In the genomic region with DNA sequence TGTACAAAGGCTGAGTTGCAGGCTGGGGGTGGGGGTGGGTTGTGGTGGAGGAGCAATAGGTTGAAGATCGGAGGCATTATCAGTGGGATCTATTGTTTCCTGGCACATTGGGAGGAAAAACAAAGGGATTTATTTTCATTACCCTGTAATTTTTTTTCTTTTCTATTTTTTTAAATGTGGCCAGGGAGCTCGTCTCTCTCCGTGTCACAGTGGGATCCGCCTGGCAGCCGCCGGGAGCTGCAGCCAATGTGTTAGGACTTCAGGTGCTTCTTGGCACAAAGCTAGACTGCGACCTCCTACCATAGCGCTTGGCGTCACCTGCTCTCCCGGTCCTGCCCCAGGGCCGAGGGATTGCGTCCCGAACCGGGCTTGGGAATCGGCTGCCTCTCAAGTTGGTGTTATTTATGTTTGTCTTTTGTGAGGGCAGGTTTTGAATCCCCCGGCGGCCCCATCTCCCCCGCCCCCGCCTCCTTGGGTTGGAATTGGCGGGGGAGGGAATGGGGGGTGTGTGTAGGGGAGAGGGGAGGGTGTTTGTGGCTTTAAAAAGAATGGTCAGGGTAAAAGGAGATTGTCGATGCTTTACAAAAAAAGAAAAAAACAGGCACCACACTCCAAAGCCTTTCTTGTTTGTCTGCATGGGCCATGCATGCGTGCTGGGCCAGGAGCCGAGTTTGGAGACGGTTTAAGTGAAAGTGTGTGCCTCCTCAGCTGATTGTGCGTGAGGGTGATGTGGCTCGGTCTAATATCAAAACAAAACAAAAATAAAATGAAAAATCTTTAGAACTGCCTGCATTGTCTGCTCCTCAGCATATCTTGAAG, we compare ENCODE assay signal across 9 cellular contexts. TPM values are rescaled to one million over a fixed set of nuclear protein-coding genes. Genes with fewer than 3 reads are reported as not detected.
DNase-seq lines count a peak whose midpoint lies in the region; FAIRE-seq and TF ChIP-seq lines count a peak whose summit lies in the region.
"Had no signal": no experiment of that assay in that cellular context is flagged by ENCODE, and none has a peak within 500 bp of the region (broad histone marks: within the 10 kb centered on the region; RNA-seq: fewer than 3 reads in every experiment).

No MANE protein-coding gene starts in this region.

- no peaks in the 10 kb centered on the region for H3K4me1 Mint-ChIP-seq in T-helper 2 cell treated with Interferon-gamma antibody and Interleukin-4, amounts not matched to agents 5 μg/mL and 100 μg/mL, for 36 hours (ENCODE audit: low read depth)

- FAIRE-seq in GM12892 (lab: Jason Lieb, UNC) = no peak

- no peaks in the 10 kb centered on the region for H3K36me3 ChIP-seq in suprapubic skin

- H3K27me3 ChIP-seq in dorsolateral prefrontal cortex (no peaks in the 10 kb centered on the region), suprapubic skin (peaks cover 33% of the 10 kb centered on the region)

- 1% methylated on average over 26 of the region's 26 CpGs for WGBS in lower leg skin, 2 donors
- WGBS in suprapubic skin = 2% methylated on average over 25 of the region's 26 CpGs

- H3K9me3 Mint-ChIP-seq in T-helper 2 cell treated with Interferon-gamma antibody and Interleukin-4, amounts not matched to agents 5 μg/mL and 100 μg/mL, for 36 hours = no peaks in the 10 kb centered on the region

- peak overlapping the region; percentile 7 for H3K4me3 Mint-ChIP-seq in T-helper 2 cell treated with Interferon-gamma antibody and Interleukin-4, amounts not matched to agents 5 μg/mL and 100 μg/mL, for 36 hours

- no peaks in the 10 kb centered on the region for H3K9me3 ChIP-seq in suprapubic skin

- no peak for DNase-seq in T-helper 2 cell treated with Interferon-gamma antibody and Interleukin-4, amounts not matched to agents 5 μg/mL and 100 μg/mL, for 36 hours (ENCODE audit: low spot score)
- no peak for DNase-seq in T-helper 2 cell
- DNase-seq in NCI-H345 treated with DMSO at 0.1 percent for 48 hours (lab: John Stamatoyannopoulos, UW; ENCODE audit: unreplicated experiment) = peak; percentile 54
- peak in 9 of 10 donors; percentile 29 to 64 (median 50) for DNase-seq in dorsolateral prefrontal cortex
- DNase-seq in lower leg skin (ENCODE audit: low spot score in 2 of 2) = no peak
- peak in 1 of 2 donors; percentile 59 for DNase-seq in suprapubic skin (ENCODE audit: low spot score in 2 of 2)
- no peak for DNase-seq in GM12892 (ENCODE audit: insufficient read length)
- no peak for DNase-seq in GOT3 (lab: John Stamatoyannopoulos, UW)
- DNase-seq: DND-41 had no signal

- H3K4me3 ChIP-seq in dorsolateral prefrontal cortex = peak overlapping the region; percentile 58 to 90 (median 78)
- peak overlapping the region; percentile 33 for H3K4me3 ChIP-seq in lower leg skin (ENCODE audit: low read depth, poor library complexity, severe bottlenecking)
- H3K4me3 ChIP-seq in suprapubic skin = peak overlapping the region; percentile 56

- peak overlapping the region; percentile 55 to 93 (median 84) for H3K27ac ChIP-seq in dorsolateral prefrontal cortex
- H3K27ac ChIP-seq in suprapubic skin = peak overlapping the region; percentile 35

- H3K4me1 ChIP-seq in suprapubic skin = peaks cover 17% of the 10 kb centered on the region

- no peak overlapping the region for H3K27ac Mint-ChIP-seq in T-helper 2 cell treated with Interferon-gamma antibody and Interleukin-4, amounts not matched to agents 5 μg/mL and 100 μg/mL, for 36 hours

- TF ChIP-seq EP300 in suprapubic skin (IDR thresholded peaks at IDR 0.05) = no peak

- TF ChIP-seq CTCF in dorsolateral prefrontal cortex (IDR thresholded peaks at IDR 0.05 in 54 of 56, conservative IDR thresholded peaks at IDR 0.05 in 2 of 56; ENCODE audit: low read depth in 1 of 56, partially characterized antibody in 56 of 56) (no peak), lower leg skin (IDR thresholded peaks at IDR 0.05) (no peak), suprapubic skin (IDR thresholded peaks at IDR 0.05) (no peak)

- peaks cover 48% of the 10 kb centered on the region for H3K27me3 Mint-ChIP-seq in T-helper 2 cell treated with Interferon-gamma antibody and Interleukin-4, amounts not matched to agents 5 μg/mL and 100 μg/mL, for 36 hours (ENCODE audit: low read depth)

- no peak for TF ChIP-seq POLR2A in lower leg skin (IDR thresholded peaks at IDR 0.05)
- TF ChIP-seq POLR2A in suprapubic skin (IDR thresholded peaks at IDR 0.05) = no peak
- no peak for TF ChIP-seq POLR2A in GM12892 (IDR thresholded peaks at IDR 0.05; ENCODE audit: low read depth, low read length)

- no peaks in the 10 kb centered on the region for H3K36me3 Mint-ChIP-seq in T-helper 2 cell treated with Interferon-gamma antibody and Interleukin-4, amounts not matched to agents 5 μg/mL and 100 μg/mL, for 36 hours (ENCODE audit: low read depth)

- intact Hi-C loops in dorsolateral prefrontal cortex (cut with DNase I) (loop anchor here (5.0 to 10.0 kb wide), 5 partner anchors 96 to 566 kb away; a partner anchor contains a TSS), lower leg skin (cut with DNase I; ENCODE audit: low total_unique reads) (no loop called here)

RNA-seq across cellular contexts. Expression of a gene that starts 1.0 kb away (rescaled TPM):
- total RNA-seq in dorsolateral prefrontal cortex (100 to 1,000 TPM in 18 of 120 experiments, 10 to 100 TPM in 102; 63.1 to 120 (median 86.9) TPM), lower leg skin (1 to 10 TPM in 3 of 4 donors, under 1 TPM in 1; 0.51 to 2.7 (median 1.4) TPM), suprapubic skin (1 to 10 TPM in 3 of 4 donors, under 1 TPM in 1; 0.49 to 8.6 (median 2.5) TPM)
- not detected for polyA plus RNA-seq in GM12892 (2012; ENCODE audit: missing spikeins)

Comparison
In these comparisons a context has a peak if more than half of its experiments do, and no peak if none do; other contexts are left out.
1. DNase-seq: peak in NCI-H345 treated with DMSO at 0.1 percent for 48 hours (single experiment) and dorsolateral prefrontal cortex (9 of 10); none in T-helper 2 cell treated with Interferon-gamma antibody and Interleukin-4, amounts not matched to agents 5 μg/mL and 100 μg/mL, for 36 hours (single experiment), T-helper 2 cell (0 of 5), lower leg skin (0 of 2), GM12892 (single experiment) and GOT3 (single experiment).
2. RNA of a gene that starts 1.0 kb away (total RNA-seq): 63.1 to 120 TPM in dorsolateral prefrontal cortex; 0.49 to 8.6 TPM in suprapubic skin and 0.51 to 2.7 TPM in lower leg skin; every median in the first group is over 4 times any median in the second.
3. Peak in every context shown above with its lines, with median percentiles within 50 percentile points of each other: H3K4me3 ChIP-seq.